24 cellular contexts compared by ENCODE assay signal in genomic region chr7:72087926-72088325, GRCh38.
A peak's percentile ranks its signal among the peaks of the same experiment; 100 is the strongest.
DNase-seq lines count a peak whose midpoint lies in the region; ATAC-seq and TF ChIP-seq lines count a peak whose summit lies in the region.
"Had no signal": no experiment of that assay in that cellular context is flagged by ENCODE, and none has a peak within 500 bp of the region (broad histone marks: within the 10 kb centered on the region; RNA-seq: fewer than 3 reads in every experiment).

No MANE protein-coding gene starts in this region.

- no peak overlapping the region for H3K18ac ChIP-seq in mesenchymal stem cell (ENCODE audit: low read depth in 1 of 2, low read length in 2 of 2)

- H3K36me3 Mint-ChIP-seq in osteocyte (ENCODE audit: unreplicated experiment) = no peaks in the 10 kb centered on the region
- H3K36me3 Mint-ChIP-seq: CD14-positive monocyte; CD4-positive, alpha-beta memory T cell; CD4-positive, CD25-positive, alpha-beta regulatory T cell; CD8-positive, alpha-beta memory T cell had no signal

- no peaks in the 10 kb centered on the region for H3K4me1 Mint-ChIP-seq in osteocyte (ENCODE audit: unreplicated experiment)
- H3K4me1 Mint-ChIP-seq: CD14-positive monocyte; CD4-positive, alpha-beta memory T cell; CD4-positive, CD25-positive, alpha-beta regulatory T cell; CD8-positive, alpha-beta memory T cell had no signal

- no peak overlapping the region for H2AK5ac ChIP-seq in mesenchymal stem cell (ENCODE audit: low read length, severe bottlenecking)

- H3K27ac Mint-ChIP-seq in osteocyte (ENCODE audit: unreplicated experiment) = no peak overlapping the region
- H3K27ac Mint-ChIP-seq: CD14-positive monocyte; CD4-positive, alpha-beta memory T cell; CD4-positive, CD25-positive, alpha-beta regulatory T cell; CD8-positive, alpha-beta memory T cell had no signal

- no peak overlapping the region for H2BK15ac ChIP-seq in mesenchymal stem cell (ENCODE audit: low read depth, poor library complexity, severe bottlenecking)

- no peaks in the 10 kb centered on the region for H3K27me3 Mint-ChIP-seq in osteocyte (ENCODE audit: unreplicated experiment)
- H3K27me3 Mint-ChIP-seq: CD4-positive, alpha-beta memory T cell; CD4-positive, CD25-positive, alpha-beta regulatory T cell; CD8-positive, alpha-beta memory T cell had no signal

- H3K27me3 ChIP-seq in DND-41 (ENCODE audit: insufficient read depth, low read length, poor library complexity) (no peaks in the 10 kb centered on the region), mesenchymal stem cell (ENCODE audit: control insufficient read depth in 1 of 2, insufficient read depth in 1 of 2, low read length in 2 of 2) (no peaks in the 10 kb centered on the region)
- H3K27me3 ChIP-seq: BE2C, BLaER1 had no signal

- DNase-seq in DND-41 (no peak), Daoy (ENCODE audit: low read depth) (peak; percentile 17), NCI-H2171 treated with DMSO at 0.1 percent for 48 hours (lab: John Stamatoyannopoulos, UW) (peak; percentile 85), osteocyte (ENCODE audit: extremely low spot score, unreplicated experiment) (peak; percentile 23), kidney tubule cell (ENCODE audit: low spot score) (no peak), NCI-H1092 treated with DMSO at 0.1 percent for 48 hours (lab: John Stamatoyannopoulos, UW) (no peak), mesenchymal stem cell (no peak), SW 1271 (lab: John Stamatoyannopoulos, UW) (no peak)
- DNase-seq: 8988T; ACHN; BE2C; C1 segment of cervical spinal cord; CD4-positive, alpha-beta memory T cell; CD4-positive, CD25-positive, alpha-beta regulatory T cell; CD8-positive, alpha-beta memory T cell; DMS 273 treated with DMSO at 0.1 percent for 48 hours; DMS153; DMS53; DMS79; EL; GDM1 had no signal

- H3K4ac ChIP-seq in mesenchymal stem cell (ENCODE audit: low read depth in 1 of 2, low read length in 2 of 2) = no peak overlapping the region

- WGBS in mesenchymal stem cell = 84% methylated on average over 5 of the region's 5 CpGs

- no peak overlapping the region for H2BK12ac ChIP-seq in mesenchymal stem cell (ENCODE audit: low read length in 2 of 2)

- H2AFZ ChIP-seq in DND-41 (ENCODE audit: low read depth, low read length) (no peak overlapping the region), mesenchymal stem cell (ENCODE audit: low read depth, low read length) (no peak overlapping the region)

- H3K36me3 ChIP-seq in DND-41 (ENCODE audit: insufficient read depth, low read length) = no peaks in the 10 kb centered on the region
- H3K36me3 ChIP-seq in mesenchymal stem cell (ENCODE audit: control insufficient read depth in 1 of 2, insufficient read depth in 2 of 2, low read depth in 1 of 2, low read length in 2 of 2) = no peaks in the 10 kb centered on the region
- H3K36me3 ChIP-seq: BE2C, BLaER1 had no signal

- peak; percentile 29; the same call in 1 of the 3 replicates for ATAC-seq in DND-41 (ENCODE audit: insufficient read depth, low read depth)
- ATAC-seq: GM12878 had no signal

- H3K27ac ChIP-seq in DND-41 (ENCODE audit: low read length) (no peak overlapping the region), mesenchymal stem cell (ENCODE audit: low read length, poor library complexity, severe bottlenecking) (no peak overlapping the region)
- H3K27ac ChIP-seq: BLaER1 had no signal

- H4K8ac ChIP-seq in mesenchymal stem cell (ENCODE audit: low read length) = no peak overlapping the region

- no peak overlapping the region for H3K4me3 ChIP-seq in DND-41 (ENCODE audit: low read depth in 1 of 2, low read length in 2 of 2)
- no peak overlapping the region for H3K4me3 ChIP-seq in mesenchymal stem cell (ENCODE audit: insufficient read depth in 1 of 2, low read depth in 1 of 2, low read length in 2 of 2)
- H3K4me3 ChIP-seq: BLaER1, GM12878 had no signal

- no peak overlapping the region for H2BK120ac ChIP-seq in mesenchymal stem cell (ENCODE audit: low read depth, low read length)

- H3K14ac ChIP-seq in mesenchymal stem cell (ENCODE audit: low read length in 2 of 2) = no peak overlapping the region

- H3K9me3 Mint-ChIP-seq in osteocyte (ENCODE audit: unreplicated experiment) = peaks cover 5% of the 10 kb centered on the region

- H2BK5ac ChIP-seq in mesenchymal stem cell (ENCODE audit: low read depth, low read length, poor library complexity, severe bottlenecking) = no peak overlapping the region

- H3K9ac ChIP-seq in DND-41 (ENCODE audit: low read depth, low read length) = no peak overlapping the region
- no peak overlapping the region for H3K9ac ChIP-seq in mesenchymal stem cell (ENCODE audit: low read length)
- H3K9ac ChIP-seq: BLaER1 had no signal

- H3K4me2 ChIP-seq in DND-41 (ENCODE audit: insufficient read depth, low read length) = no peak overlapping the region
- no peak overlapping the region for H3K4me2 ChIP-seq in mesenchymal stem cell (ENCODE audit: low read length, poor library complexity, severe bottlenecking)
- H3K4me2 ChIP-seq: BLaER1 had no signal

- TF ChIP-seq CTCF in DND-41 (IDR thresholded peaks at IDR 0.05; ENCODE audit: borderline replicate concordance, extremely low read depth, low read length, poor library complexity, severe bottlenecking) (no peak), osteocyte (IDR thresholded peaks at IDR 0.05) (no peak)

- no peak overlapping the region for H3K4me3 Mint-ChIP-seq in osteocyte (ENCODE audit: unreplicated experiment)
- H3K4me3 Mint-ChIP-seq: CD14-positive monocyte; CD4-positive, alpha-beta memory T cell; CD4-positive, CD25-positive, alpha-beta regulatory T cell; CD8-positive, alpha-beta memory T cell had no signal

- no peak overlapping the region for H4K91ac ChIP-seq in mesenchymal stem cell (ENCODE audit: low read length)

- no peaks in the 10 kb centered on the region for H3K4me1 ChIP-seq in DND-41 (ENCODE audit: insufficient read depth, low read length)
- H3K4me1 ChIP-seq in mesenchymal stem cell (ENCODE audit: control insufficient read depth, insufficient read depth, low read depth, low read length) = no peaks in the 10 kb centered on the region
- H3K4me1 ChIP-seq: BE2C, BLaER1 had no signal

- H3K9me3 ChIP-seq in DND-41 (ENCODE audit: insufficient read depth, low read length, severe bottlenecking) (peaks cover 9% of the 10 kb centered on the region), mesenchymal stem cell (ENCODE audit: control insufficient read depth, low read length) (peaks cover 4% of the 10 kb centered on the region)
- H3K9me3 ChIP-seq: BE2C had no signal

- no peak overlapping the region for H3K23ac ChIP-seq in mesenchymal stem cell (ENCODE audit: low read length in 2 of 2)

- H3K79me2 ChIP-seq in DND-41 (ENCODE audit: insufficient read depth, low read length) = no peaks in the 10 kb centered on the region

- H3K79me1 ChIP-seq in mesenchymal stem cell (replicated peaks; ENCODE audit: low read length, poor library complexity, severe bottlenecking) = no peaks in the 10 kb centered on the region

- H4K20me1 ChIP-seq in DND-41 (ENCODE audit: insufficient read depth, low read length) = no peaks in the 10 kb centered on the region
- H4K20me1 ChIP-seq: BLaER1 had no signal

Comparison
In these comparisons a context has a peak if more than half of its experiments do, and no peak if none do; other contexts are left out.
1. DNase-seq: peak in Daoy (single experiment), NCI-H2171 treated with DMSO at 0.1 percent for 48 hours (single experiment) and osteocyte (single experiment); none in DND-41 (single experiment), kidney tubule cell (single experiment), NCI-H1092 treated with DMSO at 0.1 percent for 48 hours (single experiment), mesenchymal stem cell (single experiment) and SW 1271 (0 of 2).